In the genomic region with DNA sequence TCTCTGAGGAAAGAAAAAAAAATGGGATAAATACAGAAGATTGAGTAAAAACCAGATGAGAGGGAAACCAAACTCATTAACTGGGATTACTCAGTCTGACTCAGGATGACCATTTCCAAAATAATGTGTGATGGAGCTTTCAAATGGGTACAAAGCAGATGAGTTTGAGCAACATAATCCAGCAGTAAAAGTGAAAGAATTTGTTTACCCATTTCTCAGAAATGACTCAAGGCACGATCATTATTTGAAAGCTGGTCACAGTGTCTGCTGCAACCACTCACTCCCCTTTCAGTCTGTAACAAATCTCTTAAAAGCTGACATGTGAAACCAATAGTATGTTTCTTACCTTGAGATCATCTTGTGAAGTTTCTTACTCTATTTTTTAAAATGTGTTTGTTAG, we compare ENCODE assay signal across 1 cellular context.
TF ChIP-seq lines count a peak whose summit lies in the region.

No MANE protein-coding gene starts in this region.

TF ChIP-seq in SK-N-SH, 30 proteins besides CTCF, POLR2A, EP300 and RAD21 (continued from another document):
- TF ChIP-seq FOSL2 (IDR thresholded peaks at IDR 0.05; ENCODE audit: borderline replicate concordance, low read depth), result peak; percentile 100
- no peak for TF ChIP-seq MXI1 (IDR thresholded peaks at IDR 0.05; ENCODE audit: low read depth, low read length)
- no peak for TF ChIP-seq NRF1 (IDR thresholded peaks at IDR 0.05; ENCODE audit: low read depth, low read length)
- no peak; the same call in 1 of the 2 replicates for TF ChIP-seq ELF1 (IDR thresholded peaks at IDR 0.05)
- peak; percentile 97 for TF ChIP-seq JUND (IDR thresholded peaks at IDR 0.05)
- TF ChIP-seq TCF12 (IDR thresholded peaks at IDR 0.05), result peak; percentile 99
- TF ChIP-seq RXRA (IDR thresholded peaks at IDR 0.05; ENCODE audit: borderline replicate concordance, low read depth), result peak; percentile 83; the same call in 1 of the 2 replicates
- 0 out of 2 replicates have a peak, but pooled peaks have one; percentile 46 for TF ChIP-seq TAF1 (IDR thresholded peaks at IDR 0.05; ENCODE audit: borderline replicate concordance, low read depth, low read length)
- TF ChIP-seq USF1 (IDR thresholded peaks at IDR 0.05; ENCODE audit: borderline replicate concordance, low read depth), result no peak; the same call in 1 of the 2 replicates
- TF ChIP-seq, protein P1, sequence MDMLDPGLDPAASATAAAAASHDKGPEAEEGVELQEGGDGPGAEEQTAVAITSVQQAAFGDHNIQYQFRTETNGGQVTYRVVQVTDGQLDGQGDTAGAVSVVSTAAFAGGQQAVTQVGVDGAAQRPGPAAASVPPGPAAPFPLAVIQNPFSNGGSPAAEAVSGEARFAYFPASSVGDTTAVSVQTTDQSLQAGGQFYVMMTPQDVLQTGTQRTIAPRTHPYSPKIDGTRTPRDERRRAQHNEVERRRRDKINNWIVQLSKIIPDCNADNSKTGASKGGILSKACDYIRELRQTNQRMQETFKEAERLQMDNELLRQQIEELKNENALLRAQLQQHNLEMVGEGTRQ (IDR thresholded peaks at IDR 0.05; ENCODE audit: borderline replicate concordance, low read depth, low read length), result no peak
- TF ChIP-seq TEAD4 (IDR thresholded peaks at IDR 0.05; ENCODE audit: borderline replicate concordance, insufficient read depth), result peak; percentile 98
- TF ChIP-seq POLR2AphosphoS5 (IDR thresholded peaks at IDR 0.05; ENCODE audit: low read depth, low read length), result peak; percentile 95; the same call in 1 of the 2 replicates
- no peak for TF ChIP-seq CHD2 (IDR thresholded peaks at IDR 0.05; ENCODE audit: low read length, partially characterized antibody)
